18 cellular contexts compared by ENCODE assay signal in the genomic region with DNA sequence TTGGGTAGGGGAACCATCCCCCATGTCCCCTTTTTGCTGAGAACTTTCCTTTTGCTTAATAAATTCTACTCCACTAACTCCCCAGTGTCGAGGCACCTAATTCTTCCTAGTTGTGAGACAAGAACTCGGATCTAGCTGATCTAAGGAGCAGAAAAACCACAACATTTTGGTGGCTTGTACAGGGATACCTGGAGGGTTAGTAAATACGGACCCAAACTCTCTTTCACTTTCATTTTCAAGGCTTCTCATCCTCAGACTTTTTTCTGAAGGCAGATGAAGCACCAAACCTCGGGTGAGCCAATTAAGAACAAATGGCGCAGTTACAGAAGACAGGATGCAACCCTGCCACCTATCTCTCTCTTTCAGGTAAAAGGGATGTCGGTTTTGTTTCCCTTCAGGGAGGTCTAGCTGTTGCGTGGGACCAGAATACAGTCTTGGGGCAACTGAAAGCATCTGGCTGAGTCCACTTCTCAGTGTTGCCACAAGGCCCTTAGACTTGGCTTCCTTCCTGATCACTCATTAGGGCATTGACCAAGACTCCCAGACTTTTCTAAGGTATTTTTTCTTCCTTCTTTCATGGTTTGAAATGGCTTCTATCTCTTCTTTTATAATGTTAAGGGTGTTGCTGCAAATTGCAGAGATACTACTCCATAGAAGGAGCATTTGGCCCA. TPM values are rescaled to one million over a fixed set of nuclear protein-coding genes. Genes with fewer than 3 reads are reported as not detected.
A peak's percentile ranks its signal among the peaks of the same experiment; 100 is the strongest.
DNase-seq lines count a peak whose midpoint lies in the region; ATAC-seq, FAIRE-seq and TF ChIP-seq lines count a peak whose summit lies in the region.
"Had no signal": no experiment of that assay in that cellular context is flagged by ENCODE, and none has a peak within 500 bp of the region (broad histone marks: within the 10 kb centered on the region; RNA-seq: fewer than 3 reads in every experiment).

No MANE protein-coding gene starts in this region.

- H3K4me1 Mint-ChIP-seq in MCF 10A (ENCODE audit: insufficient read depth, unreplicated experiment) = peaks cover 8% of the 10 kb centered on the region
- H3K4me1 Mint-ChIP-seq in activated CD4-positive, alpha-beta memory T cell treated with anti-CD3 and anti-CD28 coated beads for 36 hours (ENCODE audit: low read depth) = peaks cover 13% of the 10 kb centered on the region
- H3K4me1 Mint-ChIP-seq in stimulated activated naive CD8-positive, alpha-beta T cell treated with anti-CD3 and anti-CD28 coated beads, Interleukin-15, amount 100 ng/mL, for 72 hours = peaks cover 11% of the 10 kb centered on the region

- peak overlapping the region; percentile 10 for H3K4me3 Mint-ChIP-seq in MCF 10A (ENCODE audit: unreplicated experiment)
- peak overlapping the region; percentile 17 for H3K4me3 Mint-ChIP-seq in activated CD4-positive, alpha-beta memory T cell treated with anti-CD3 and anti-CD28 coated beads for 36 hours
- peak overlapping the region; percentile 31 to 32 for H3K4me3 Mint-ChIP-seq in stimulated activated naive CD8-positive, alpha-beta T cell treated with anti-CD3 and anti-CD28 coated beads, Interleukin-15, amount 100 ng/mL, for 72 hours
- H3K4me3 Mint-ChIP-seq: activated T-cell treated with anti-CD3 and anti-CD28 coated beads, Interleukin-2, amount 50 U/mL, for 24 hours had no signal

- no peak overlapping the region for H3K4me3 ChIP-seq in breast epithelium
- H3K4me3 ChIP-seq: esophagus muscularis mucosa, hepatocyte had no signal

- POLR2A ChIA-PET in MCF 10A (lab: Yijun Ruan, JAX) = no interaction called here
- POLR2A ChIA-PET in activated CD4-positive, alpha-beta memory T cell treated with anti-CD3 and anti-CD28 coated beads for 36 hours (lab: Charles Lee) = no interaction called here

- no peaks in the 10 kb centered on the region for H3K36me3 ChIP-seq in breast epithelium
- H3K36me3 ChIP-seq: BE2C, esophagus muscularis mucosa had no signal

- peak; percentile 57 for ATAC-seq in HG02852 (IDR thresholded peaks at IDR 0.05; ENCODE audit: unreplicated experiment)
- no peak for ATAC-seq in stimulated activated naive CD8-positive, alpha-beta T cell treated with anti-CD3 and anti-CD28 coated beads, Interleukin-15, amount 100 ng/mL, for 72 hours

- CTCF ChIA-PET in MCF 10A (lab: Yijun Ruan, JAX) = interaction anchor here (0.6 kb wide), 1 partner anchor 137 kb away, joined by 3 read pairs; no protein-coding TSS in a partner anchor
- CTCF ChIA-PET in activated CD4-positive, alpha-beta memory T cell treated with anti-CD3 and anti-CD28 coated beads for 36 hours (lab: Charles Lee) = no interaction called here

- no peaks in the 10 kb centered on the region for H3K27me3 Mint-ChIP-seq in MCF 10A (ENCODE audit: insufficient read depth, unreplicated experiment)
- H3K27me3 Mint-ChIP-seq in activated CD4-positive, alpha-beta memory T cell treated with anti-CD3 and anti-CD28 coated beads for 36 hours = no peaks in the 10 kb centered on the region
- H3K27me3 Mint-ChIP-seq in stimulated activated naive CD8-positive, alpha-beta T cell treated with anti-CD3 and anti-CD28 coated beads, Interleukin-15, amount 100 ng/mL, for 72 hours = peaks cover 5% of the 10 kb centered on the region
- H3K27me3 Mint-ChIP-seq: activated T-cell treated with anti-CD3 and anti-CD28 coated beads, Interleukin-2, amount 50 U/mL, for 24 hours had no signal

- no TSS peak for BruUV-seq in MCF 10A (replicated peaks; lab: Mats Ljungman, UMichigan)

- TF ChIP-seq CTCF in MCF 10A (IDR thresholded peaks at IDR 0.05; ENCODE audit: unreplicated experiment) (no peak), breast epithelium (IDR thresholded peaks at IDR 0.05) (no peak)

- H3K27ac ChIP-seq in breast epithelium = no peak overlapping the region
- H3K27ac ChIP-seq: esophagus muscularis mucosa, hepatocyte had no signal

- DNase-seq in MCF 10A (ENCODE audit: unreplicated experiment) = peak; percentile 4
- no peak for DNase-seq in breast epithelium (ENCODE audit: low spot score in 2 of 2)
- no peak for DNase-seq in activated CD4-positive, alpha-beta memory T cell treated with anti-CD3 and anti-CD28 coated beads for 36 hours
- DNase-seq in stimulated activated naive CD8-positive, alpha-beta T cell treated with anti-CD3 and anti-CD28 coated beads, Interleukin-15, amount 100 ng/mL, for 72 hours = no peak
- DNase-seq in H54 (ENCODE audit: insufficient read length, low spot score) = no peak
- DNase-seq in stimulated activated CD4-positive, alpha-beta T cell treated with anti-CD3 and anti-CD28 coated beads, Interleukin-1b, Interleukin-23, amount 100 ng/mL, for 48 hours = no peak
- no peak for DNase-seq in H4 (ENCODE audit: low spot score)
- DNase-seq: activated T-cell treated with anti-CD3 and anti-CD28 coated beads, Interleukin-2, amount 50 U/mL, for 24 hours; BE2C; DMS79; kidney glomerular epithelial cell; NCI-H1417; NCI-H446; substantia nigra had no signal

- H3K9me3 ChIP-seq in breast epithelium = no peaks in the 10 kb centered on the region
- H3K9me3 ChIP-seq: BE2C, esophagus muscularis mucosa had no signal

- no peaks in the 10 kb centered on the region for H3K36me3 Mint-ChIP-seq in MCF 10A (ENCODE audit: insufficient read depth, unreplicated experiment)
- no peaks in the 10 kb centered on the region for H3K36me3 Mint-ChIP-seq in activated CD4-positive, alpha-beta memory T cell treated with anti-CD3 and anti-CD28 coated beads for 36 hours

- H3K27ac Mint-ChIP-seq in MCF 10A (ENCODE audit: low read depth, unreplicated experiment) = no peak overlapping the region
- no peak overlapping the region for H3K27ac Mint-ChIP-seq in activated CD4-positive, alpha-beta memory T cell treated with anti-CD3 and anti-CD28 coated beads for 36 hours
- no peak overlapping the region for H3K27ac Mint-ChIP-seq in stimulated activated naive CD8-positive, alpha-beta T cell treated with anti-CD3 and anti-CD28 coated beads, Interleukin-15, amount 100 ng/mL, for 72 hours
- H3K27ac Mint-ChIP-seq: activated T-cell treated with anti-CD3 and anti-CD28 coated beads, Interleukin-2, amount 50 U/mL, for 24 hours had no signal

- H3K4me1 ChIP-seq in breast epithelium = no peaks in the 10 kb centered on the region
- H3K4me1 ChIP-seq: BE2C, esophagus muscularis mucosa had no signal

- no peaks in the 10 kb centered on the region for H3K9me3 Mint-ChIP-seq in MCF 10A (ENCODE audit: unreplicated experiment)
- H3K9me3 Mint-ChIP-seq in activated CD4-positive, alpha-beta memory T cell treated with anti-CD3 and anti-CD28 coated beads for 36 hours = no peaks in the 10 kb centered on the region
- H3K9me3 Mint-ChIP-seq in stimulated activated naive CD8-positive, alpha-beta T cell treated with anti-CD3 and anti-CD28 coated beads, Interleukin-15, amount 100 ng/mL, for 72 hours = peaks cover 0 to 11% of the 10 kb centered on the region in 2 donors
- H3K9me3 Mint-ChIP-seq: activated T-cell treated with anti-CD3 and anti-CD28 coated beads, Interleukin-2, amount 50 U/mL, for 24 hours had no signal

- intact Hi-C loops in MCF 10A (cut with micrococcal nuclease) = loop anchor here (10.0 kb wide), 1 partner anchor 1360 kb away; no protein-coding TSS in a partner anchor
- intact Hi-C loops in breast epithelium (cut with DNase I; ENCODE audit: low total_unique reads) = no loop called here
- intact Hi-C loops in activated CD4-positive, alpha-beta memory T cell treated with anti-CD3 and anti-CD28 coated beads for 36 hours (cut with micrococcal nuclease) = no loop called here

- no peak for FAIRE-seq in H54 (lab: Jason Lieb, UNC)

- H3K27me3 ChIP-seq in breast epithelium = no peaks in the 10 kb centered on the region
- H3K27me3 ChIP-seq: BE2C, esophagus muscularis mucosa, hepatocyte had no signal

- TF ChIP-seq POLR2A in breast epithelium (IDR thresholded peaks at IDR 0.05) (no peak), H54 (IDR thresholded peaks at IDR 0.05; ENCODE audit: low read depth, low read length) (no peak)

RNA-seq across cellular contexts. Expression of gene HTR1B, which starts 11.1 kb away (rescaled TPM):
- total RNA-seq in MCF 10A (2022) (not detected in 2 replicates), breast epithelium (under 1 TPM in 2 of 3 donors, not detected in 1; 0.15 to 0.33 TPM)
- total RNA-seq in activated CD4-positive, alpha-beta memory T cell treated with anti-CD3 and anti-CD28 coated beads for 36 hours = not detected
- not detected in 2 replicates for total RNA-seq in H4 (2014; rRNA removed; shearing (Covaris generic))
- total RNA-seq: OCI-LY7 had no signal
